Comparison of ENCODE assay signal across 18 cellular contexts in the genomic region with DNA sequence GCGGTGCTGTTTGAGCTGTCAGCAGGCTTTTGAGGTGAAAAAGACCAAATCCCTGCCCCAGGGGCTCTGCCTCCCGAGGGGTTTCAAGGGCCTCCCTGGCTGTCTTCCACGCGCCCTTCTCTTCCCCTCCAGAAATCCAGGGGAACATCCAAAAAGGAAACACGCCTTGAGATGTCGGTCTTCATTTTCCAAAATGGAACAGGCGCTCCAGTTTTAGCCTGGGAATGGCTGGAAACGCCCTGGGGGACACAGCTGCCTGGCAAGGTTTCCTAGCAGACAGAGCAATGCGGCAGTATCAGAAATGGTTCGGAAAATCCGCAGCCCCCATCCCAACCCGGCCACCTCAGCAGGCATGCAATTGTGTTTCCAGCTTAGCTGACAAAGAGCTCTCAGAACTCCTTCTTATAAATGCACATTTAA. TPM values are rescaled to one million over a fixed set of nuclear protein-coding genes. Genes with fewer than 3 reads are reported as not detected.
DNase-seq lines count a peak whose midpoint lies in the region; ATAC-seq, FAIRE-seq and TF ChIP-seq lines count a peak whose summit lies in the region.
"Had no signal": no experiment of that assay in that cellular context is flagged by ENCODE, and none has a peak within 500 bp of the region (broad histone marks: within the 10 kb centered on the region; RNA-seq: fewer than 3 reads in every experiment).

No MANE protein-coding gene starts in this region.

- no peak overlapping the region for H3K23ac ChIP-seq in neuronal stem cell (ENCODE audit: low read depth, low read length, poor library complexity)

- H3K4me3 ChIP-seq in DOHH2 (ENCODE audit: low read length) (0 out of 2 replicates have a peak overlapping the region, but pooled peaks have one; percentile 23), heart left ventricle (no peak overlapping the region), neuronal stem cell (ENCODE audit: low read length in 2 of 2) (no peak overlapping the region)

- no peak overlapping the region for H2BK12ac ChIP-seq in neuronal stem cell (ENCODE audit: low read length)

- H3K27ac ChIP-seq in DOHH2 (ENCODE audit: low read depth, low read length), result peak overlapping the region; percentile 89
- peak overlapping the region; percentile 28; the same call in 1 of the 2 replicates for H3K27ac ChIP-seq in RWPE1
- peak overlapping the region in 7 of 12 donors; percentile 11 to 80 (median 37) for H3K27ac ChIP-seq in heart left ventricle
- peak overlapping the region; percentile 46 for H3K27ac ChIP-seq in neuronal stem cell (replicated peaks; ENCODE audit: low read length)

- H3K4me1 ChIP-seq in DOHH2 (ENCODE audit: control insufficient read depth, low read length) (peaks cover 44% of the 10 kb centered on the region), heart left ventricle (peaks cover 0 to 30% (median 4%) of the 10 kb centered on the region in 12 donors), neuronal stem cell (ENCODE audit: control insufficient read depth in 2 of 2, insufficient read depth in 1 of 2, low read depth in 1 of 2, low read length in 2 of 2) (peaks cover 0 to 8% of the 10 kb centered on the region in 2 donors)

- DNase-seq in RWPE1 (ENCODE audit: low spot score) (no peak), heart left ventricle (peak in 3 of 5 donors; percentile 53 to 71 (median 69)), neuronal stem cell (ENCODE audit: low spot score) (no peak), GM12892 (ENCODE audit: insufficient read length) (no peak), T-cell (no peak), CD1c-positive myeloid dendritic cell (ENCODE audit: extremely low spot score) (no peak)
- DNase-seq: activated CD4-positive, alpha-beta T cell treated with anti-CD3 and anti-CD28 coated beads for 4 hours; activated T-cell treated with anti-CD3 and anti-CD28 coated beads, Interleukin-2, amount 50 U/mL, for 24 hours; DMS 273 treated with DMSO at 0.1 percent for 48 hours; effector CD8-positive, alpha-beta T cell; head of caudate nucleus; NCI-H2227 treated with DMSO at 0.1 percent for 48 hours; stimulated activated CD4-positive, alpha-beta T cell treated with anti-CD3 and anti-CD28 coated beads, Interleukin-2, amount 100 ng/mL, for 48 hours; T-helper 2 cell had no signal

- no peak overlapping the region for H3K4ac ChIP-seq in neuronal stem cell (ENCODE audit: low read length)

- no peaks in the 10 kb centered on the region for H4K20me1 ChIP-seq in DOHH2 (ENCODE audit: control insufficient read depth, insufficient read depth, low read depth, low read length)

- WGBS in heart left ventricle, 4 donors, result 22 to 31% (median 26%) methylated on average over 12 of the region's 12 CpGs
- WGBS in neuronal stem cell (ENCODE audit: extremely low coverage in 2 of 2, insufficient read length in 2 of 2, insufficient replicate concordance in 1 of 2), 2 donors, result no CpG with 5 or more reads among the region's 12 CpGs

- H2AFZ ChIP-seq in neuronal stem cell (ENCODE audit: low read length), result peak overlapping the region; percentile 56

- H3K27ac Mint-ChIP-seq in T-cell, result no peak overlapping the region
- H3K27ac Mint-ChIP-seq: activated T-cell treated with anti-CD3 and anti-CD28 coated beads, Interleukin-2, amount 50 U/mL, for 24 hours; memory B cell; stimulated activated memory B cell treated with anti-CD40 and anti-IgM and Interleukin-4, amounts not matched to agents 10 μg/mL and 1 μg/mL and 100 μg/mL, for 72 hours had no signal

- H3K27me3 Mint-ChIP-seq in T-cell, result no peaks in the 10 kb centered on the region
- H3K27me3 Mint-ChIP-seq: activated T-cell treated with anti-CD3 and anti-CD28 coated beads, Interleukin-2, amount 50 U/mL, for 24 hours; stimulated activated memory B cell treated with anti-CD40 and anti-IgM and Interleukin-4, amounts not matched to agents 10 μg/mL and 1 μg/mL and 100 μg/mL, for 72 hours had no signal

- no peak overlapping the region for H3K18ac ChIP-seq in neuronal stem cell (ENCODE audit: low read length)

- no peak overlapping the region for H2BK120ac ChIP-seq in neuronal stem cell (ENCODE audit: low read depth, low read length)

- H2BK5ac ChIP-seq in neuronal stem cell (ENCODE audit: low read length), result peak overlapping the region; percentile 80

- peaks cover 8% of the 10 kb centered on the region; the same call in 1 of the 2 replicates for H3F3A ChIP-seq in DOHH2 (ENCODE audit: control insufficient read depth, insufficient read depth)

- H3K9ac ChIP-seq in neuronal stem cell (ENCODE audit: low read depth, low read length, poor library complexity), result no peak overlapping the region

- H4K91ac ChIP-seq in neuronal stem cell (ENCODE audit: low read depth, low read length, poor library complexity), result no peak overlapping the region

- peaks cover under 1 to 12% (median 5%) of the 10 kb centered on the region in 3 donors for H3K4me1 Mint-ChIP-seq in T-cell

- no peaks in the 10 kb centered on the region for H3K79me2 ChIP-seq in DOHH2 (ENCODE audit: control insufficient read depth, low read length)

- H3K9me3 ChIP-seq in DOHH2 (ENCODE audit: control insufficient read depth, insufficient read depth, low read length) (no peaks in the 10 kb centered on the region), heart left ventricle (no peaks in the 10 kb centered on the region), neuronal stem cell (replicated peaks in 1 of 2; ENCODE audit: control insufficient read depth in 2 of 2, insufficient read depth in 1 of 2, low read depth in 1 of 2, low read length in 2 of 2) (no peaks in the 10 kb centered on the region)

- CTCF ChIA-PET in RWPE1 (lab: Yijun Ruan, JAX), result no interaction called here
- CTCF ChIA-PET in T-cell (lab: Charles Lee), result interaction anchor here in 1 of 2 donors (0.6 to 0.7 kb wide), 2 partner anchors 16 to 49 kb away, joined by 4 to 5 read pairs; no protein-coding TSS in a partner anchor

- no peak for FAIRE-seq in GM12892 (lab: Jason Lieb, UNC)

- H3K4me3 Mint-ChIP-seq in T-cell, result no peak overlapping the region
- H3K4me3 Mint-ChIP-seq: activated T-cell treated with anti-CD3 and anti-CD28 coated beads, Interleukin-2, amount 50 U/mL, for 24 hours; memory B cell; stimulated activated memory B cell treated with anti-CD40 and anti-IgM and Interleukin-4, amounts not matched to agents 10 μg/mL and 1 μg/mL and 100 μg/mL, for 72 hours had no signal

- no peaks in the 10 kb centered on the region for H3K9me3 Mint-ChIP-seq in T-cell
- H3K9me3 Mint-ChIP-seq: activated T-cell treated with anti-CD3 and anti-CD28 coated beads, Interleukin-2, amount 50 U/mL, for 24 hours; memory B cell; stimulated activated memory B cell treated with anti-CD40 and anti-IgM and Interleukin-4, amounts not matched to agents 10 μg/mL and 1 μg/mL and 100 μg/mL, for 72 hours had no signal

- no peaks in the 10 kb centered on the region for H3K36me3 Mint-ChIP-seq in T-cell
- H3K36me3 Mint-ChIP-seq: memory B cell; stimulated activated memory B cell treated with anti-CD40 and anti-IgM and Interleukin-4, amounts not matched to agents 10 μg/mL and 1 μg/mL and 100 μg/mL, for 72 hours had no signal

- no peak overlapping the region for H2BK15ac ChIP-seq in neuronal stem cell (ENCODE audit: low read length)

- TF ChIP-seq CTCF in DOHH2 (IDR thresholded peaks at IDR 0.05; ENCODE audit: low read depth, low read length, poor library complexity, severe bottlenecking) (no peak), RWPE1 (conservative IDR thresholded peaks at IDR 0.05; ENCODE audit: low read depth) (no peak), heart left ventricle (IDR thresholded peaks at IDR 0.05) (no peak)

- POLR2A ChIA-PET in RWPE1 (lab: Yijun Ruan, JAX; ENCODE audit: low non-redundant PET) (no interaction called here), T-cell (lab: Charles Lee) (interaction anchor here in 1 of 2 donors (0.5 to 1.0 kb wide), 3 partner anchors 10 to 48 kb away, joined by 3 to 4 read pairs (median 3); no protein-coding TSS in a partner anchor)

- H3K14ac ChIP-seq in neuronal stem cell (ENCODE audit: low read length), result no peak overlapping the region

- H3K9me2 ChIP-seq in DOHH2 (replicated peaks; ENCODE audit: control insufficient read depth, low read length), result no peaks in the 10 kb centered on the region

- no peak overlapping the region for H4K8ac ChIP-seq in neuronal stem cell (ENCODE audit: low read depth, low read length)

- ATAC-seq in heart left ventricle (peak in 2 of 4 donors; percentile 26 to 39), T-cell (replicated peaks in 1 of 4) (no peak), HG03460 (IDR thresholded peaks at IDR 0.05; ENCODE audit: unreplicated experiment) (no peak)
- ATAC-seq: stimulated activated memory B cell treated with anti-CD40 and anti-IgM and Interleukin-4, amounts not matched to agents 10 μg/mL and 1 μg/mL and 100 μg/mL, for 72 hours had no signal

- intact Hi-C loops in heart left ventricle (cut with DNase I), result loop anchor here in 1 of 10 donors (5.0 kb wide), 1 partner anchor 49 kb away; no protein-coding TSS in a partner anchor

- H2AK5ac ChIP-seq in neuronal stem cell (ENCODE audit: low read depth, low read length), result no peak overlapping the region

- no peaks in the 10 kb centered on the region for H3K79me1 ChIP-seq in neuronal stem cell (ENCODE audit: low read depth, low read length)

- H3K4me2 ChIP-seq in DOHH2 (ENCODE audit: low read length), result peak overlapping the region; percentile 76
- peak overlapping the region; percentile 29 for H3K4me2 ChIP-seq in neuronal stem cell (ENCODE audit: insufficient read depth, low read length, poor library complexity, severe bottlenecking)

- H3K27me3 ChIP-seq in DOHH2 (ENCODE audit: control insufficient read depth, low read length) (no peaks in the 10 kb centered on the region), heart left ventricle (no peaks in the 10 kb centered on the region), neuronal stem cell (ENCODE audit: control insufficient read depth in 3 of 3, insufficient read depth in 3 of 3, low read depth in 1 of 3, low read length in 3 of 3) (peaks cover 0 to 23% (median 0%) of the 10 kb centered on the region in 3 experiments)

- peaks cover 2% of the 10 kb centered on the region; the same call in 1 of the 2 replicates for H3K36me3 ChIP-seq in DOHH2 (ENCODE audit: control insufficient read depth, low read length)
- no peaks in the 10 kb centered on the region for H3K36me3 ChIP-seq in heart left ventricle
- no peaks in the 10 kb centered on the region for H3K36me3 ChIP-seq in neuronal stem cell (replicated peaks in 1 of 2; ENCODE audit: control insufficient read depth in 2 of 2, insufficient read depth in 2 of 2, low read length in 2 of 2)

- no peak for TF ChIP-seq POLR2A in heart left ventricle (IDR thresholded peaks at IDR 0.05)
- TF ChIP-seq POLR2A in GM12892 (IDR thresholded peaks at IDR 0.05; ENCODE audit: low read depth, low read length), result no peak

RNA-seq across cellular contexts. Expression of a gene that starts 16.6 kb away (rescaled TPM):
- total RNA-seq in heart left ventricle (100 to 1,000 TPM in 1 of 9 donors, 10 to 100 TPM in 8; 34.1 to 133 (median 54.0) TPM), T-cell (100 to 1,000 TPM; 150 to 256 (median 161) TPM)
- 10 to 100 TPM; 12.2 to 32.5 TPM for polyA plus RNA-seq in heart left ventricle
- polyA plus RNA-seq in neuronal stem cell (2013, experiment 1 of 2), result 85.6 TPM
- 87.4 TPM for polyA plus RNA-seq in neuronal stem cell (2013, experiment 2 of 2)
- 138 TPM for polyA plus RNA-seq in GM12892 (2012; ENCODE audit: missing spikeins)

Comparison
In these comparisons a context has a peak if more than half of its experiments do, and no peak if none do; other contexts are left out.
1. H3K27ac ChIP-seq: peak in every context shown above with its lines; median percentile 89 in DOHH2; 46 in neuronal stem cell; 37 in heart left ventricle; 28 in RWPE1.
2. DNase-seq: peak in heart left ventricle (3 of 5); none in RWPE1 (single experiment), neuronal stem cell (single experiment), GM12892 (single experiment), T-cell (0 of 34) and CD1c-positive myeloid dendritic cell (single experiment).